ENCODE assay signal across 8 cellular contexts in genomic region chr3:170908235-170909116, GRCh38. TPM values are rescaled to one million over a fixed set of nuclear protein-coding genes. Genes with fewer than 3 reads are reported as not detected.
DNase-seq lines count a peak whose midpoint lies in the region; TF ChIP-seq lines count a peak whose summit lies in the region.

Gene EIF5A2 (minus strand): TSS chr3:170908637. CDS start chr3:170907806, 831 bp downstream.

- H3F3A ChIP-seq in Loucy (ENCODE audit: low read depth): no peaks in the 10 kb centered on the region

- peaks cover 8 to 15% of the 10 kb centered on the region in 2 experiments for H3K9me3 Mint-ChIP-seq in H9

- H3K4me3 Mint-ChIP-seq in H9: peak within 1 kb of the TSS; percentile 91 to 94

- peak within 1 kb of the TSS in 2 of 3 experiments; percentile 86 to 91; a peak in 4 of 7 replicates for H3K27ac Mint-ChIP-seq in H9

- no peak within 1 kb of the TSS for H2BK15ac ChIP-seq in H9 (ENCODE audit: low read depth, low read length)

- H3K14ac ChIP-seq in H9 (ENCODE audit: insufficient read depth, low read length): no peak within 1 kb of the TSS

- H3K79me2 ChIP-seq in H9 (ENCODE audit: insufficient read depth, low read length) (no peaks in the 10 kb centered on the region), Loucy (ENCODE audit: insufficient read depth, low read length) (peaks cover 24% of the 10 kb centered on the region)

- no peak within 1 kb of the TSS for H2BK12ac ChIP-seq in H9 (ENCODE audit: insufficient read length, low read depth, low read length)

- H3K27ac ChIP-seq in H9 (ENCODE audit: insufficient read length, low read depth, low read length): no peak within 1 kb of the TSS
- H3K27ac ChIP-seq in SJCRH30: peak within 1 kb of the TSS; percentile 13; the same call in 1 of the 2 replicates

- peaks cover 5% of the 10 kb centered on the region for H3K23me2 ChIP-seq in H9 (ENCODE audit: insufficient read length, low read depth, low read length, poor library complexity, severe bottlenecking)

- no peaks in the 10 kb centered on the region for H3K79me1 ChIP-seq in H9 (ENCODE audit: insufficient read depth, low read depth, low read length, poor library complexity, severe bottlenecking)

- H3K36me3 Mint-ChIP-seq in H9 (ENCODE audit: insufficient read depth in 1 of 3, low read depth in 3 of 3): peaks cover 6 to 10% (median 7%) of the 10 kb centered on the region in 3 experiments; a peak in 6 of 7 replicates

- no peak within 1 kb of the TSS for H2AFZ ChIP-seq in H9 (ENCODE audit: low read length)
- peak within 1 kb of the TSS; percentile 75 for H2AFZ ChIP-seq in Loucy (ENCODE audit: low read length)

- no peaks in the 10 kb centered on the region for H3K9me2 ChIP-seq in Loucy (replicated peaks; ENCODE audit: low read depth, low read length)

- peak within 1 kb of the TSS; percentile 27 for H3K9ac ChIP-seq in H9 (ENCODE audit: extremely low read depth, insufficient read length, low read length)
- H3K9ac ChIP-seq in Loucy (ENCODE audit: low read depth, low read length, poor library complexity, severe bottlenecking): peak within 1 kb of the TSS; percentile 71

- no peak within 1 kb of the TSS for H4K8ac ChIP-seq in H9 (replicated peaks; ENCODE audit: insufficient read length, low read depth, low read length)

- no peak within 1 kb of the TSS for H3T11ph ChIP-seq in H9 (ENCODE audit: low read length)

- no peak within 1 kb of the TSS for H4K5ac ChIP-seq in H9 (ENCODE audit: insufficient read length, low read depth, low read length)

- H3K4ac ChIP-seq in H9 (ENCODE audit: low read depth, low read length): no peak within 1 kb of the TSS

- no peaks in the 10 kb centered on the region; the same call in 1 of the 2 replicates for H3K27me3 ChIP-seq in H9 (ENCODE audit: insufficient read depth, low read length)
- no peaks in the 10 kb centered on the region for H3K27me3 ChIP-seq in Loucy (ENCODE audit: insufficient read depth, low read length, poor library complexity, severe bottlenecking)
- no peaks in the 10 kb centered on the region for H3K27me3 ChIP-seq in SJCRH30

- H2BK20ac ChIP-seq in H9 (ENCODE audit: low read depth, low read length, poor library complexity, severe bottlenecking): no peak within 1 kb of the TSS

- H2BK120ac ChIP-seq in H9 (ENCODE audit: low read depth, low read length, poor library complexity, severe bottlenecking): no peak within 1 kb of the TSS

- H2AK5ac ChIP-seq in H9 (ENCODE audit: insufficient read length, low read length): no peak within 1 kb of the TSS

- peak within 1 kb of the TSS; percentile 71 for H3K18ac ChIP-seq in H9 (ENCODE audit: insufficient read length, low read depth, low read length)

- H3K36me3 ChIP-seq in Loucy (ENCODE audit: insufficient read depth, low read length) (no peaks in the 10 kb centered on the region), SJCRH30 (peaks cover 3% of the 10 kb centered on the region; the same call in 1 of the 2 replicates)

- peak; percentile 59 for DNase-seq in G401 (ENCODE audit: low spot score)
- DNase-seq in H9: peak; percentile 95
- DNase-seq in SJCRH30: peak; percentile 94
- peak; percentile 72 to 95 (median 88) for DNase-seq in activated naive CD4-positive, alpha-beta T cell (lab: John Stamatoyannopoulos, UW)
- peak; percentile 91 for DNase-seq in globus pallidus (ENCODE audit: low spot score)
- peak; percentile 46 to 96 (median 89) for DNase-seq in nucleus accumbens (lab: John Stamatoyannopoulos, UW)
- peak; percentile 93 for DNase-seq in superior temporal gyrus (ENCODE audit: extremely low spot score)

- no peaks in the 10 kb centered on the region for H3K4me1 ChIP-seq in H9 (ENCODE audit: insufficient read depth, low read length)
- peaks cover 32% of the 10 kb centered on the region for H3K4me1 ChIP-seq in Loucy (ENCODE audit: insufficient read depth, low read length, poor library complexity, severe bottlenecking)
- no peaks in the 10 kb centered on the region for H3K4me1 ChIP-seq in SJCRH30

- H3K4me1 Mint-ChIP-seq in H9: peaks cover 8 to 10% of the 10 kb centered on the region in 2 experiments

- no peak within 1 kb of the TSS for H2BK5ac ChIP-seq in H9 (ENCODE audit: insufficient read length, low read length)

- H4K20me1 ChIP-seq in H9 (ENCODE audit: control insufficient read depth, insufficient read depth, insufficient read length) (no peaks in the 10 kb centered on the region), Loucy (ENCODE audit: insufficient read depth, low read length, poor library complexity, severe bottlenecking) (peaks cover 9% of the 10 kb centered on the region)

- H3K9me3 ChIP-seq in H9 (ENCODE audit: control insufficient read depth, low read depth, low read length): no peaks in the 10 kb centered on the region
- H3K9me3 ChIP-seq in Loucy (ENCODE audit: insufficient read depth, low read depth, low read length): no peaks in the 10 kb centered on the region
- no peaks in the 10 kb centered on the region; the same call in 1 of the 2 replicates for H3K9me3 ChIP-seq in SJCRH30 (replicated peaks)

- in situ Hi-C loops in G401 (cut with HindIII; ENCODE audit: low sequenced_read_pairs): no loop called here

- TF ChIP-seq CTCF in H9 (conservative IDR thresholded peaks at IDR 0.05) (no peak), Loucy (conservative IDR thresholded peaks at IDR 0.05; ENCODE audit: low read length) (no peak; the same call in 1 of the 2 replicates)

- H3K4me2 ChIP-seq in H9 (ENCODE audit: insufficient read depth, insufficient read length, low read length): peak within 1 kb of the TSS; percentile 75
- H3K4me2 ChIP-seq in Loucy (ENCODE audit: low read depth, low read length, poor library complexity, severe bottlenecking): peak within 1 kb of the TSS; percentile 94

- no peak within 1 kb of the TSS for H3K56ac ChIP-seq in H9 (ENCODE audit: insufficient read length, low read depth, low read length)

- H3K4me3 ChIP-seq in Loucy (ENCODE audit: low read length, poor library complexity, severe bottlenecking) (peak within 1 kb of the TSS; percentile 83), SJCRH30 (peak within 1 kb of the TSS; percentile 67)

- H3K27me3 Mint-ChIP-seq in H9 (ENCODE audit: low read depth): peaks cover 34% of the 10 kb centered on the region

- no CpG with 5 or more reads among the region's 73 CpGs for WGBS in H9 (ENCODE audit: extremely low coverage, insufficient read length, low lambda C conversion rate)

- H4K91ac ChIP-seq in H9 (ENCODE audit: insufficient read length, low read depth, low read length): no peak within 1 kb of the TSS

- no peak within 1 kb of the TSS for H3K23ac ChIP-seq in H9 (ENCODE audit: insufficient read length, low read depth, low read length)

RNA-seq across cellular contexts. Expression of gene EIF5A2, which starts in this region (rescaled TPM):
- total RNA-seq in G401 (2014; rRNA removed; shearing (Covaris generic)): 9.0 and 15.6 TPM in 2 replicates
- total RNA-seq in H9 (2021): 7.7 and 8.6 TPM in 2 replicates
- total RNA-seq in SJCRH30 (2014; rRNA removed; shearing (Covaris generic)): 4.4 and 7.3 TPM in 2 replicates
